Comparison of ENCODE assay signal across 12 cellular contexts in the genomic region with DNA sequence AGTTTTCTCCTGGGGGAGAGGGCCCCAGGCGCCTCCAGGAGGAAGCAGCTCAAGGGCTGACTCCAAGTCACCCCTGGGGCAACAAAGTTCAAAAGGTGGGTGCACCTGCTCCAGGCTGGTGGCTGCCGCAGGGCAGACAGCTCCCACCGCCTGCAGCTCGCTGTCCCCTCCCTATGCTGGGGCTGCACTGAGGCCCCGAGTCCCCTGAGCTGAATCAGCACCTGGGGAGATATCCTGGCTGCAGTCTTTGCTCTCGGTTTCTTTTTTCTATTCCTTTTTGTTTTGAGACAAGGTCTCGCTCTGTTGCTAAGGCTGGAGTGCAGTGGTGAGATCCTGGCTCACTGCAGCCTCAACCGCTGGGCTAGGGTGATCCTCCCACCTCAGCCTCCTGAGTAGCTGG.
A peak's percentile ranks its signal among the peaks of the same experiment; 100 is the strongest.
DNase-seq lines count a peak whose midpoint lies in the region; ATAC-seq and TF ChIP-seq lines count a peak whose summit lies in the region.
"Had no signal": no experiment of that assay in that cellular context is flagged by ENCODE, and none has a peak within 500 bp of the region (broad histone marks: within the 10 kb centered on the region; RNA-seq: fewer than 3 reads in every experiment).

No MANE protein-coding gene starts in this region.

- no peak for TF ChIP-seq CTCF in progenitor cell of endocrine pancreas (IDR thresholded peaks at IDR 0.05; ENCODE audit: unreplicated experiment)

- no peak overlapping the region for H3K4me3 Mint-ChIP-seq in progenitor cell of endocrine pancreas (ENCODE audit: low read depth)

- no peaks in the 10 kb centered on the region for H3K4me1 Mint-ChIP-seq in progenitor cell of endocrine pancreas (ENCODE audit: low read depth)

- H3K27ac Mint-ChIP-seq in progenitor cell of endocrine pancreas: no peak overlapping the region

- no peaks in the 10 kb centered on the region for H3K36me3 Mint-ChIP-seq in progenitor cell of endocrine pancreas (ENCODE audit: insufficient read depth)

- DNase-seq in activated effector memory CD4-positive, alpha-beta T cell treated with anti-CD3 and anti-CD28 coated beads, Interleukin-2, amount 50 U/mL, for 16 hours: peak; percentile 48
- DNase-seq in activated effector memory CD4-positive, alpha-beta T cell treated with Interleukin-2 at 50 U/mL for 16 hours: no peak
- DNase-seq in progenitor cell of endocrine pancreas (ENCODE audit: low spot score, unreplicated experiment): peak; percentile 1
- no peak for DNase-seq in Kasumi-1 (lab: John Stamatoyannopoulos, UW)
- DNase-seq in RKO (ENCODE audit: low spot score): no peak
- DNase-seq in GM19240 (ENCODE audit: insufficient read length, low spot score): no peak
- DNase-seq: activated naive CD4-positive, alpha-beta T cell; DMS79; foreskin melanocyte; NCI-H2029 had no signal

- ATAC-seq in HG02642 (IDR thresholded peaks at IDR 0.05; ENCODE audit: poor library complexity, unreplicated experiment) (peak; percentile 97), HG03460 (IDR thresholded peaks at IDR 0.05; ENCODE audit: unreplicated experiment) (peak; percentile 98)

- H3K27me3 Mint-ChIP-seq in progenitor cell of endocrine pancreas: peaks cover 20% of the 10 kb centered on the region

- no peaks in the 10 kb centered on the region for H3K9me3 Mint-ChIP-seq in progenitor cell of endocrine pancreas (ENCODE audit: low read depth)

Comparison
In these comparisons a context has a peak if more than half of its experiments do, and no peak if none do; other contexts are left out.
1. DNase-seq: peak in activated effector memory CD4-positive, alpha-beta T cell treated with anti-CD3 and anti-CD28 coated beads, Interleukin-2, amount 50 U/mL, for 16 hours (single experiment) and progenitor cell of endocrine pancreas (single experiment); none in activated effector memory CD4-positive, alpha-beta T cell treated with Interleukin-2 at 50 U/mL for 16 hours (single experiment), Kasumi-1 (0 of 2), RKO (single experiment) and GM19240 (single experiment).